ENCODE assay signal across 11 cellular contexts in the genomic region with DNA sequence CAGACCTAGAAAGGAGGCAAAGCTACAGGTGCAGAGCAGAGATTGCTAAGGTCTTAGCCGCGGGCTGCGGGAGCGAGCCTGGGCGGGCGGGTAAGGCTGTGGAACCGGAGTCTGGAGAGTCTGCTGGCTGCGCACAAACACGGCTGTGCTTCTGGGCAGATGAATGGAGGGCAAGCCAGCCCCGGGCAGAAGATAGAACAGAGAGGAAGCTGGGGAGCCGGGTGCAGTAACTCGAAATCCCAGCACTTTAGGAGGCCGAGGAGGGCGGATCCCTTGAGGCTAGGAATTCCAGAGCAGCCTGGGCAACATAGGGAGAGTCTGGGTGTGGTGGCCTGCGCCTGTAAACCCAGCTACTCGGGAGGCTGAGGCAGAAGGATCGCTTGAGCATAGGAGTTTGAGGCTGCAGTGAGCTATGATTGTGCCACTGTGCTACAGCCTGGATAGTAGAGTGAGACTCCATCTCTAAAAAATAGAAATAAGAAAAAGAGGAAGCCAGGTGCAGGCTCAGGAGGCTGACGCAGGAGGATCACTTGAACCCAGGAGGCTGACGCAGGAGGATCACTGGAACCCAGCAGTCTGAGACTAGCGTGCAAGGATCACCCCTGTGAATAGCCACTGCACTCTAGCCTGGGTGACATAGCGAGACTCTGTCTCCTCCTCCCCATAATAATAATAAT. TPM values are rescaled to one million over a fixed set of nuclear protein-coding genes. Genes with fewer than 3 reads are reported as not detected.
DNase-seq lines count a peak whose midpoint lies in the region; ATAC-seq and TF ChIP-seq lines count a peak whose summit lies in the region.
"Had no signal": no experiment of that assay in that cellular context is flagged by ENCODE, and none has a peak within 500 bp of the region (broad histone marks: within the 10 kb centered on the region; RNA-seq: fewer than 3 reads in every experiment).

No MANE protein-coding gene starts in this region.

- no peak overlapping the region for H2AK5ac ChIP-seq in trophoblast cell (ENCODE audit: low read length)

- H3K23ac ChIP-seq in trophoblast cell (ENCODE audit: low read length): no peak overlapping the region

- no peak overlapping the region for H2BK5ac ChIP-seq in trophoblast cell (ENCODE audit: low read depth, low read length, poor library complexity)

- H3K27ac Mint-ChIP-seq in activated CD4-positive, alpha-beta T cell treated with anti-CD3 and anti-CD28 coated beads, Interleukin-2, amount 10 ng/mL, durations not matched to agents 7 days and 5 days: peak overlapping the region; percentile 95
- H3K27ac Mint-ChIP-seq in effector memory CD8-positive, alpha-beta T cell: peak overlapping the region; percentile 97 to 99

- H3K36me3 ChIP-seq in KOPT-K1 (ENCODE audit: insufficient read depth, low read length) (no peaks in the 10 kb centered on the region), trophoblast cell (ENCODE audit: control insufficient read depth in 1 of 2, insufficient read depth in 2 of 2, low read length in 2 of 2) (no peaks in the 10 kb centered on the region), ovary (no peaks in the 10 kb centered on the region)
- H3K36me3 ChIP-seq: tibial nerve had no signal

- H3K9me3 ChIP-seq in KOPT-K1 (ENCODE audit: insufficient read depth, low read length, poor library complexity, severe bottlenecking) (no peaks in the 10 kb centered on the region), trophoblast cell (ENCODE audit: insufficient read depth, low read depth, low read length) (no peaks in the 10 kb centered on the region), ovary (no peaks in the 10 kb centered on the region)
- H3K9me3 ChIP-seq: tibial nerve had no signal

- no peak overlapping the region for H3K14ac ChIP-seq in trophoblast cell (ENCODE audit: low read length)

- H3K18ac ChIP-seq in trophoblast cell (ENCODE audit: low read length): no peak overlapping the region

- intact Hi-C loops in ovary (cut with DNase I): no loop called here

- peaks cover 3% of the 10 kb centered on the region for H3K9me3 Mint-ChIP-seq in activated CD4-positive, alpha-beta T cell treated with anti-CD3 and anti-CD28 coated beads, Interleukin-2, amount 10 ng/mL, durations not matched to agents 7 days and 5 days
- no peaks in the 10 kb centered on the region for H3K9me3 Mint-ChIP-seq in effector memory CD8-positive, alpha-beta T cell

- CTCF ChIA-PET in activated CD4-positive, alpha-beta T cell treated with anti-CD3 and anti-CD28 coated beads, Interleukin-2, amount 10 ng/mL, durations not matched to agents 7 days and 5 days (lab: Charles Lee): interaction anchor here (1.1 to 3.4 kb wide), 7 partner anchors 9 to 170 kb away, joined by 3 to 18 read pairs (median 4); no protein-coding TSS in a partner anchor

- H3K4me3 ChIP-seq in trophoblast cell (ENCODE audit: low read depth, low read length) (no peak overlapping the region), ovary (no peak overlapping the region)
- H3K4me3 ChIP-seq: tibial nerve had no signal

- POLR2A ChIA-PET in activated CD4-positive, alpha-beta T cell treated with anti-CD3 and anti-CD28 coated beads, Interleukin-2, amount 10 ng/mL, durations not matched to agents 7 days and 5 days (lab: Charles Lee): no interaction called here

- H3K79me2 ChIP-seq in trophoblast cell (ENCODE audit: control insufficient read depth, insufficient read depth, low read length, poor library complexity): no peaks in the 10 kb centered on the region

- H4K12ac ChIP-seq in trophoblast cell (ENCODE audit: low read depth, low read length): no peak overlapping the region

- H4K8ac ChIP-seq in trophoblast cell (ENCODE audit: low read depth, low read length): no peak overlapping the region

- H3K4me3 Mint-ChIP-seq in activated CD4-positive, alpha-beta T cell treated with anti-CD3 and anti-CD28 coated beads, Interleukin-2, amount 10 ng/mL, durations not matched to agents 7 days and 5 days: no peak overlapping the region
- peak overlapping the region; percentile 69 to 73 for H3K4me3 Mint-ChIP-seq in effector memory CD8-positive, alpha-beta T cell

- peaks cover 2% of the 10 kb centered on the region for H3K79me1 ChIP-seq in trophoblast cell (ENCODE audit: low read length)

- peaks cover 11 to 19% of the 10 kb centered on the region in 2 experiments for H3K4me1 ChIP-seq in trophoblast cell (ENCODE audit: control insufficient read depth in 1 of 2, insufficient read depth in 2 of 2, low read length in 2 of 2)
- peaks cover 9% of the 10 kb centered on the region for H3K4me1 ChIP-seq in ovary (ENCODE audit: insufficient read depth)

- peak overlapping the region; percentile 20 for H2BK12ac ChIP-seq in trophoblast cell (ENCODE audit: low read length)

- peak overlapping the region; percentile 97 for H3K27ac ChIP-seq in KOPT-K1 (ENCODE audit: low read depth, low read length, poor library complexity, severe bottlenecking)
- no peak overlapping the region for H3K27ac ChIP-seq in trophoblast cell (ENCODE audit: low read depth, low read length)
- H3K27ac ChIP-seq in ovary: no peak overlapping the region

- no peak overlapping the region for H3K4me2 ChIP-seq in trophoblast cell (ENCODE audit: low read length)

- no CpG with 5 or more reads among the region's 21 CpGs for WGBS in trophoblast cell (ENCODE audit: extremely low coverage, insufficient coverage, insufficient read length)
- 92 to 96% (median 94%) methylated on average over 21 of the region's 21 CpGs for WGBS in ovary, 3 donors

- ATAC-seq in effector memory CD8-positive, alpha-beta T cell (replicated peaks): no peak
- ATAC-seq in HG03135 (IDR thresholded peaks at IDR 0.05; ENCODE audit: unreplicated experiment) (no peak), GM19324 (IDR thresholded peaks at IDR 0.05; ENCODE audit: low FRiP score, unreplicated experiment) (no peak)

- H2BK120ac ChIP-seq in trophoblast cell (ENCODE audit: insufficient read depth, low read length, poor library complexity): no peak overlapping the region

- H3K4ac ChIP-seq in trophoblast cell (ENCODE audit: low read depth, low read length): no peak overlapping the region

- no peak for TF ChIP-seq EP300 in ovary (IDR thresholded peaks at IDR 0.05)

- no peak overlapping the region for H3K9ac ChIP-seq in trophoblast cell (ENCODE audit: low read length)

- peaks cover 21% of the 10 kb centered on the region for H3K36me3 Mint-ChIP-seq in activated CD4-positive, alpha-beta T cell treated with anti-CD3 and anti-CD28 coated beads, Interleukin-2, amount 10 ng/mL, durations not matched to agents 7 days and 5 days (ENCODE audit: low read depth)
- H3K36me3 Mint-ChIP-seq in effector memory CD8-positive, alpha-beta T cell (ENCODE audit: insufficient read depth): peaks cover 38% of the 10 kb centered on the region

- H3K27me3 ChIP-seq in trophoblast cell (ENCODE audit: insufficient read depth, low read length) (no peaks in the 10 kb centered on the region), ovary (no peaks in the 10 kb centered on the region)
- H3K27me3 ChIP-seq: tibial nerve had no signal

- TF ChIP-seq POLR2A in ovary (IDR thresholded peaks at IDR 0.05): no peak

- no peaks in the 10 kb centered on the region for H3K27me3 Mint-ChIP-seq in activated CD4-positive, alpha-beta T cell treated with anti-CD3 and anti-CD28 coated beads, Interleukin-2, amount 10 ng/mL, durations not matched to agents 7 days and 5 days
- H3K27me3 Mint-ChIP-seq in effector memory CD8-positive, alpha-beta T cell: no peaks in the 10 kb centered on the region

- no peak overlapping the region for H2AFZ ChIP-seq in trophoblast cell (ENCODE audit: insufficient read depth, low read length, poor library complexity)

- DNase-seq in activated CD4-positive, alpha-beta T cell treated with anti-CD3 and anti-CD28 coated beads, Interleukin-2, amount 10 ng/mL, durations not matched to agents 7 days and 5 days: no peak
- DNase-seq in activated CD4-positive, alpha-beta T cell treated with anti-CD3 and anti-CD28 coated beads, Interleukin-2, amount 50 U/mL, for 4 hours: no peak
- DNase-seq in effector memory CD8-positive, alpha-beta T cell: no peak
- peak; percentile 81 to 84 for DNase-seq in trophoblast cell
- DNase-seq in ovary: no peak
- DNase-seq: DMS79, Karpas-422 had no signal

- peaks cover 78% of the 10 kb centered on the region for H3K4me1 Mint-ChIP-seq in activated CD4-positive, alpha-beta T cell treated with anti-CD3 and anti-CD28 coated beads, Interleukin-2, amount 10 ng/mL, durations not matched to agents 7 days and 5 days
- peaks cover 61 to 65% of the 10 kb centered on the region in 2 donors for H3K4me1 Mint-ChIP-seq in effector memory CD8-positive, alpha-beta T cell (ENCODE audit: low read depth in 2 of 2)

- no peak overlapping the region for H4K91ac ChIP-seq in trophoblast cell (ENCODE audit: low read depth, low read length)

- TF ChIP-seq CTCF in ovary (IDR thresholded peaks at IDR 0.05): no peak

RNA-seq across cellular contexts. Expression of a gene that starts 56.3 kb away (rescaled TPM):
- total RNA-seq in activated CD4-positive, alpha-beta T cell treated with anti-CD3 and anti-CD28 coated beads, Interleukin-2, amount 10 ng/mL, durations not matched to agents 7 days and 5 days: 10 to 100 TPM; 57.0 to 67.1 TPM
- 17.5 and 17.8 TPM in 2 replicates for polyA plus RNA-seq in trophoblast cell (2013)
- 10 to 100 TPM; 14.9 to 40.9 (median 23.8) TPM for total RNA-seq in ovary
- 10 to 100 TPM; 21.0 to 33.3 TPM for polyA plus RNA-seq in ovary

Comparison
In these comparisons a context has a peak if more than half of its experiments do, and no peak if none do; other contexts are left out.
1. DNase-seq: peak in trophoblast cell (2 of 2); none in activated CD4-positive, alpha-beta T cell treated with anti-CD3 and anti-CD28 coated beads, Interleukin-2, amount 10 ng/mL, durations not matched to agents 7 days and 5 days (single experiment), activated CD4-positive, alpha-beta T cell treated with anti-CD3 and anti-CD28 coated beads, Interleukin-2, amount 50 U/mL, for 4 hours (0 of 2), effector memory CD8-positive, alpha-beta T cell (0 of 3) and ovary (0 of 5).